8 cellular contexts compared by ENCODE assay signal in genomic region chr16:83273504-83274173, GRCh38.
"Had no signal": no experiment of that assay in that cellular context is flagged by ENCODE, and none has a peak within 500 bp of the region (broad histone marks: within the 10 kb centered on the region; RNA-seq: fewer than 3 reads in every experiment).

No MANE protein-coding gene starts in this region.

- FAIRE-seq: G401.6, GM12878, GM12891, GM12892, GM18507, GM19239 had no signal

- ATAC-seq: GM12878 had no signal

- H3K4me3 ChIP-seq: GM12878 had no signal

- DNase-seq: GDM1, GF-D8 had no signal
